In the genomic region with DNA sequence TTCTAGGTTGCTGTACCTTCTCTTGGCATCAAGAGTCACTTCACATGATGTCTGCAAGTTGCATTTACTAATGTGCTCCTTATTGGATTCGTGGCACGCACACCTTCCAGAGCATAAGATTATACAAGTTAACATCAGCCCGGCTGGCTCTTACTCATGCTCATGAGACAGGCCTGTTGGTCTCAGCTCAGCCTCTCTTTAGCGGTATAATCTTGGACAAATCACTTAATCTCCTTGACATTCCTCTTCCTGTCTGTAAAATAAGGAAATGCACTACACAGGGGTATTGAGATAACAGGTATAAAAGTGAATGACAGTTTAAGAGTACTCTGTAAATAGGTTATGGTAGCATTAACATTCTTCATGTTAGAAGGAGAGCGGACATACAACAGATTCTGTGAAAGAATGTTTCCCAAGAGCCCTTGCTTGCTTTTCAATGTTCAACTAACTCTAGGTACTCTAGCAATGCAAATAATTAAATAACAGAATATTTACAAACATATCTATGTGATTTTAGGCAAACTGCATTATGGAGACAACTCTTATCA, we compare ENCODE assay signal across 23 cellular contexts.
DNase-seq lines count a peak whose midpoint lies in the region; ATAC-seq, FAIRE-seq and TF ChIP-seq lines count a peak whose summit lies in the region.
"Had no signal": no experiment of that assay in that cellular context is flagged by ENCODE, and none has a peak within 500 bp of the region (broad histone marks: within the 10 kb centered on the region; RNA-seq: fewer than 3 reads in every experiment).

No MANE protein-coding gene starts in this region.

- CTCF ChIA-PET in activated CD4-positive, alpha-beta T cell treated with anti-CD3 and anti-CD28 coated beads for 36 hours (lab: Charles Lee): interaction anchor here (1.2 kb wide), 1 partner anchor 23 kb away, joined by 3 read pairs; no protein-coding TSS in a partner anchor

- no peak overlapping the region for H3K27ac ChIP-seq in gastroesophageal sphincter
- H3K27ac ChIP-seq: A549, RWPE1 had no signal

- H3K9me3 Mint-ChIP-seq in activated CD4-positive, alpha-beta T cell treated with anti-CD3 and anti-CD28 coated beads for 36 hours (ENCODE audit: low read depth): peaks cover 2% of the 10 kb centered on the region

- peak; percentile 36 for FAIRE-seq in H54 (lab: Jason Lieb, UNC)
- FAIRE-seq: A549, GM12892, GM19239, HepG2 had no signal

- no peaks in the 10 kb centered on the region for H3K4me1 ChIP-seq in gastroesophageal sphincter
- H3K4me1 ChIP-seq: A549 had no signal

- TF ChIP-seq CTCF in epithelial cell of esophagus (IDR thresholded peaks at IDR 0.05; ENCODE audit: insufficient read depth, low read depth, low read length, missing control alignments) (no peak), retinal pigment epithelial cell (conservative IDR thresholded peaks at IDR 0.05; ENCODE audit: low read depth, low read length) (no peak), gastroesophageal sphincter (IDR thresholded peaks at IDR 0.05) (no peak)

- ATAC-seq in gastroesophageal sphincter: no peak
- ATAC-seq in activated CD4-positive, alpha-beta T cell treated with anti-CD3 and anti-CD28 coated beads for 36 hours: no peak
- no peak for ATAC-seq in GM19035 (IDR thresholded peaks at IDR 0.05; ENCODE audit: unreplicated experiment)
- ATAC-seq: A549; CD8-positive, alpha-beta T cell; HepG2 had no signal

- intact Hi-C loops in activated CD4-positive, alpha-beta T cell treated with anti-CD3 and anti-CD28 coated beads for 36 hours (cut with DNase I, micrococcal nuclease): no loop called here

- no peak overlapping the region for H3K4me3 Mint-ChIP-seq in activated CD4-positive, alpha-beta T cell treated with anti-CD3 and anti-CD28 coated beads for 36 hours
- H3K4me3 Mint-ChIP-seq: CD8-positive, alpha-beta T cell had no signal

- WGBS in gastroesophageal sphincter (ENCODE audit: low coverage in 1 of 2), 2 donors: 37 to 44% methylated on average over 5 of the region's 5 CpGs

- TF ChIP-seq EP300 in gastroesophageal sphincter (IDR thresholded peaks at IDR 0.05): no peak

- H3K36me3 Mint-ChIP-seq in activated CD4-positive, alpha-beta T cell treated with anti-CD3 and anti-CD28 coated beads for 36 hours (ENCODE audit: low read depth): no peaks in the 10 kb centered on the region
- H3K36me3 Mint-ChIP-seq: CD8-positive, alpha-beta T cell had no signal

- H3K27me3 Mint-ChIP-seq in activated CD4-positive, alpha-beta T cell treated with anti-CD3 and anti-CD28 coated beads for 36 hours: peaks cover 14% of the 10 kb centered on the region

- no peak for DNase-seq in H54 (ENCODE audit: insufficient read length, low spot score)
- DNase-seq in OCI-M1 (lab: John Stamatoyannopoulos, UW): peak; percentile 24
- DNase-seq in epithelial cell of esophagus (ENCODE audit: low read depth): peak; percentile 27
- peak; percentile 98 for DNase-seq in retinal pigment epithelial cell (ENCODE audit: low read depth)
- no peak for DNase-seq in activated CD4-positive, alpha-beta T cell treated with anti-CD3 and anti-CD28 coated beads for 36 hours
- DNase-seq: C1 segment of cervical spinal cord; CD8-positive, alpha-beta T cell; DND-41; Karpas-422; NCI-H1092; NCI-H1417 treated with DMSO at 0.1 percent for 48 hours; NCI-H1694 treated with DMSO at 0.1 percent for 48 hours; NCI-H2081; NCI-H226; NCI-H510A; SHP77 treated with DMSO at 0.1 percent for 48 hours had no signal

- H3K9me3 ChIP-seq in gastroesophageal sphincter: no peaks in the 10 kb centered on the region
- H3K9me3 ChIP-seq: A549 had no signal

- no peak overlapping the region for H3K27ac Mint-ChIP-seq in activated CD4-positive, alpha-beta T cell treated with anti-CD3 and anti-CD28 coated beads for 36 hours
- H3K27ac Mint-ChIP-seq: CD8-positive, alpha-beta T cell had no signal

- no peak overlapping the region for H3K4me3 ChIP-seq in epithelial cell of esophagus (ENCODE audit: low read length)
- no peak overlapping the region for H3K4me3 ChIP-seq in retinal pigment epithelial cell (ENCODE audit: low read length)
- H3K4me3 ChIP-seq in gastroesophageal sphincter: no peak overlapping the region
- H3K4me3 ChIP-seq: A549 had no signal

- TF ChIP-seq POLR2A in H54 (IDR thresholded peaks at IDR 0.05; ENCODE audit: low read depth, low read length) (no peak), gastroesophageal sphincter (IDR thresholded peaks at IDR 0.05) (no peak)

- POLR2A ChIA-PET in activated CD4-positive, alpha-beta T cell treated with anti-CD3 and anti-CD28 coated beads for 36 hours (lab: Charles Lee): no interaction called here

- no peaks in the 10 kb centered on the region for H3K4me1 Mint-ChIP-seq in activated CD4-positive, alpha-beta T cell treated with anti-CD3 and anti-CD28 coated beads for 36 hours

- no peaks in the 10 kb centered on the region for H3K27me3 ChIP-seq in gastroesophageal sphincter

- no peaks in the 10 kb centered on the region for H3K36me3 ChIP-seq in gastroesophageal sphincter

Comparison
In these comparisons a context has a peak if more than half of its experiments do, and no peak if none do; other contexts are left out.
1. DNase-seq: peak in OCI-M1 (single experiment), epithelial cell of esophagus (single experiment) and retinal pigment epithelial cell (single experiment); none in H54 (single experiment) and activated CD4-positive, alpha-beta T cell treated with anti-CD3 and anti-CD28 coated beads for 36 hours (single experiment).